Comparison of ENCODE assay signal across 10 cellular contexts in the genomic region with DNA sequence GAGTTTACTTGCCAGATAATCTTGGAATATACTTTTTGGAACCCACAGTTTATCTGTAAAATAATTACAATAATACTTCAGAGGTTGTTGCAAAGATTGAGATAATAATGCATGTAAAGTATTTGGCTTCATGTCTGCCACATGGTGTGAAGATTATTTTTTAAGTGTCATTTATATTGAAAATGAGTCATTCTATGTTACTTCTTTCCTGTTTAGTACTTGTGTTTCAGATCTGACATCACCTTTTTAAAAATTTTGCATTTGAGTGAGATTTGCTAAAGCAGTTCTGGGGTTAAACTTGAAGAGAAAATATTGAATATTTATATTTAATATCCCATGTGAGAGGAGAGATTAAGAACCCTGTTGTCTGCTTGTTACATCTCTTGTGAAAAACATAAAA. TPM values are rescaled to one million over a fixed set of nuclear protein-coding genes. Genes with fewer than 3 reads are reported as not detected.
DNase-seq lines count a peak whose midpoint lies in the region; ATAC-seq and TF ChIP-seq lines count a peak whose summit lies in the region.
"Had no signal": no experiment of that assay in that cellular context is flagged by ENCODE, and none has a peak within 500 bp of the region (broad histone marks: within the 10 kb centered on the region; RNA-seq: fewer than 3 reads in every experiment).

No MANE protein-coding gene starts in this region.

- peaks cover 69% of the 10 kb centered on the region for H3K4me1 Mint-ChIP-seq in CD8-positive, alpha-beta T cell (ENCODE audit: low read depth)
- H3K4me1 Mint-ChIP-seq in HFFc6 (ENCODE audit: low read depth), result peaks cover 79% of the 10 kb centered on the region
- H3K4me1 Mint-ChIP-seq in osteocyte (ENCODE audit: unreplicated experiment), result peaks cover 65% of the 10 kb centered on the region

- peaks cover 11% of the 10 kb centered on the region for H3K36me3 Mint-ChIP-seq in CD8-positive, alpha-beta T cell
- H3K36me3 Mint-ChIP-seq in HFFc6 (ENCODE audit: low read depth) (peaks cover 14% of the 10 kb centered on the region), osteocyte (ENCODE audit: unreplicated experiment) (peaks cover 6% of the 10 kb centered on the region)

- no peak overlapping the region for H3K27ac ChIP-seq in CD8-positive, alpha-beta T cell (ENCODE audit: low read depth, low read length)
- H3K27ac ChIP-seq in ascending aorta, result peak overlapping the region; percentile 76 to 77

- no peaks in the 10 kb centered on the region for H3K9me3 Mint-ChIP-seq in CD8-positive, alpha-beta T cell
- peaks cover 8% of the 10 kb centered on the region for H3K9me3 Mint-ChIP-seq in HFFc6
- H3K9me3 Mint-ChIP-seq in osteocyte (ENCODE audit: unreplicated experiment), result no peaks in the 10 kb centered on the region

- H3K27me3 ChIP-seq in CD8-positive, alpha-beta T cell (ENCODE audit: insufficient read depth, low read length), result no peaks in the 10 kb centered on the region
- no peaks in the 10 kb centered on the region for H3K27me3 ChIP-seq in ascending aorta

- H3K27me3 Mint-ChIP-seq in CD8-positive, alpha-beta T cell (ENCODE audit: low read depth), result no peaks in the 10 kb centered on the region
- H3K27me3 Mint-ChIP-seq in HFFc6 (ENCODE audit: insufficient read depth) (peaks cover 2% of the 10 kb centered on the region; the same call in 1 of the 2 replicates), osteocyte (ENCODE audit: unreplicated experiment) (no peaks in the 10 kb centered on the region)

- no peak for DNase-seq in CD8-positive, alpha-beta T cell
- DNase-seq in HFFc6, result no peak
- no peak for DNase-seq in ascending aorta (ENCODE audit: low spot score in 2 of 2)
- no peak for DNase-seq in osteocyte (ENCODE audit: extremely low spot score, unreplicated experiment)
- DNase-seq in kidney tubule cell (ENCODE audit: low spot score), result no peak
- no peak for DNase-seq in NCI-H1092 (lab: John Stamatoyannopoulos, UW)
- no peak for DNase-seq in activated effector memory CD4-positive, alpha-beta T cell treated with Interleukin-2 at 50 U/mL for 16 hours
- DNase-seq: DMS153, NCI-H1930 had no signal

- CTCF ChIA-PET in CD8-positive, alpha-beta T cell (lab: Charles Lee), result no interaction called here

- no peak overlapping the region for H3K27ac Mint-ChIP-seq in CD8-positive, alpha-beta T cell
- peak overlapping the region; percentile 84 for H3K27ac Mint-ChIP-seq in HFFc6
- peak overlapping the region; percentile 90 for H3K27ac Mint-ChIP-seq in osteocyte (ENCODE audit: unreplicated experiment)

- POLR2A ChIA-PET in CD8-positive, alpha-beta T cell (lab: Charles Lee), result interaction anchor here (0.7 kb wide), 1 partner anchor 47 kb away, joined by 4 read pairs; no protein-coding TSS in a partner anchor

- peak; percentile 38 for ATAC-seq in CD8-positive, alpha-beta T cell
- ATAC-seq in HG03280 (IDR thresholded peaks at IDR 0.05; ENCODE audit: unreplicated experiment), result no peak

- peaks cover 39% of the 10 kb centered on the region for H3K4me1 ChIP-seq in CD8-positive, alpha-beta T cell (ENCODE audit: insufficient read depth, low read length)
- H3K4me1 ChIP-seq in ascending aorta, result peaks cover 24 to 66% of the 10 kb centered on the region in 2 donors

- no peaks in the 10 kb centered on the region for H3K9me3 ChIP-seq in CD8-positive, alpha-beta T cell (ENCODE audit: low read length)
- H3K9me3 ChIP-seq in ascending aorta, result no peaks in the 10 kb centered on the region

- no peak for TF ChIP-seq CTCF in CD8-positive, alpha-beta T cell (IDR thresholded peaks at IDR 0.05)
- TF ChIP-seq CTCF in HFFc6 (IDR thresholded peaks at IDR 0.05), result no peak
- TF ChIP-seq CTCF in ascending aorta (IDR thresholded peaks at IDR 0.05), result no peak
- no peak for TF ChIP-seq CTCF in osteocyte (IDR thresholded peaks at IDR 0.05)

- intact Hi-C loops in CD8-positive, alpha-beta T cell (cut with DNase I, micrococcal nuclease), result no loop called here
- intact Hi-C loops in ascending aorta (cut with DNase I), result no loop called here

- no peak overlapping the region for H3K4me3 ChIP-seq in CD8-positive, alpha-beta T cell (ENCODE audit: low read depth, low read length)
- H3K4me3 ChIP-seq in ascending aorta, result no peak overlapping the region

- H3K4me3 Mint-ChIP-seq in CD8-positive, alpha-beta T cell, result no peak overlapping the region
- H3K4me3 Mint-ChIP-seq in HFFc6, result peak overlapping the region; percentile 75
- H3K4me3 Mint-ChIP-seq in osteocyte (ENCODE audit: unreplicated experiment), result no peak overlapping the region

- no peaks in the 10 kb centered on the region for H3K36me3 ChIP-seq in CD8-positive, alpha-beta T cell (ENCODE audit: insufficient read depth, low read length)
- no peaks in the 10 kb centered on the region for H3K36me3 ChIP-seq in ascending aorta

RNA-seq across cellular contexts. Expression of gene IQGAP1, which starts 31.2 kb away (rescaled TPM):
- total RNA-seq in CD8-positive, alpha-beta T cell, result 10 to 100 TPM; 57.4 to 69.5 TPM
- 100 to 1,000 TPM; 172 to 201 (median 185) TPM for total RNA-seq in HFFc6 (2021; fragmentation: NEBNext Ultra II Directional; extraction: Animal tissue kit (Norgen Biotek cat#: 25700))
- total RNA-seq in ascending aorta (99.1 TPM), osteocyte (178 TPM in 2 replicates)
